In genomic region chr14:75418779-75419768, GRCh38 we compare ENCODE assay signal across 9 cellular contexts. TPM values are rescaled to one million over a fixed set of nuclear protein-coding genes. Genes with fewer than 3 reads are reported as not detected.
A peak's percentile ranks its signal among the peaks of the same experiment; 100 is the strongest.
DNase-seq lines count a peak whose midpoint lies in the region; ATAC-seq, FAIRE-seq and TF ChIP-seq lines count a peak whose summit lies in the region.
"Had no signal": no experiment of that assay in that cellular context is flagged by ENCODE, and none has a peak within 500 bp of the region (broad histone marks: within the 10 kb centered on the region; RNA-seq: fewer than 3 reads in every experiment).

No MANE protein-coding gene starts in this region.

- H3K4me2 ChIP-seq in K562 (ENCODE audit: insufficient read depth, low read length) (peak overlapping the region; percentile 72), SK-N-SH (no peak overlapping the region)

- H3K36me3 Mint-ChIP-seq in CD8-positive, alpha-beta T cell: no peaks in the 10 kb centered on the region
- no peaks in the 10 kb centered on the region for H3K36me3 Mint-ChIP-seq in nephron progenitor cell (ENCODE audit: low read depth)

- CTCF ChIA-PET in CD8-positive, alpha-beta T cell (lab: Charles Lee): no interaction called here
- CTCF ChIA-PET in K562 (lab: Yijun Ruan, JAX; ENCODE audit: low intra/inter-chr PET ratio): no interaction called here
- CTCF ChIA-PET in SK-N-SH (lab: Yijun Ruan, JAX): interaction anchor here (1.0 to 1.5 kb wide), 2 partner anchors 16 to 97 kb away, joined by 3 to 4 read pairs; no protein-coding TSS in a partner anchor

- WGBS in K562 (ENCODE audit: insufficient coverage, low coverage, missing lambda C conversion rate): 6% methylated on average over 14 of the region's 16 CpGs
- WGBS in SK-N-SH (ENCODE audit: low lambda C conversion rate): 58% methylated on average over 16 of the region's 16 CpGs

- H3K4me1 Mint-ChIP-seq in CD8-positive, alpha-beta T cell (ENCODE audit: low read depth): peaks cover 13% of the 10 kb centered on the region
- H3K4me1 Mint-ChIP-seq in nephron progenitor cell: peaks cover 34% of the 10 kb centered on the region

- H3K27ac Mint-ChIP-seq in CD8-positive, alpha-beta T cell: peak overlapping the region; percentile 58
- H3K27ac Mint-ChIP-seq in nephron progenitor cell: no peak overlapping the region

- peaks cover 11% of the 10 kb centered on the region for H3K4me1 ChIP-seq in CD8-positive, alpha-beta T cell (ENCODE audit: insufficient read depth, low read length)
- H3K4me1 ChIP-seq in K562 (replicated peaks in 1 of 2; ENCODE audit: control insufficient read depth in 2 of 2, insufficient read depth in 2 of 2, low read length in 2 of 2) (peaks cover 6 to 15% of the 10 kb centered on the region in 2 experiments; a peak in 3 of 5 replicates), SK-N-SH (ENCODE audit: control insufficient read depth in 1 of 2, insufficient read depth in 2 of 2, low read depth in 1 of 2, low read length in 1 of 2) (peaks cover 0 to 2% of the 10 kb centered on the region in 2 experiments; a peak in 1 of 4 replicates)

- H3K27me3 Mint-ChIP-seq in CD8-positive, alpha-beta T cell (ENCODE audit: low read depth): no peaks in the 10 kb centered on the region
- H3K27me3 Mint-ChIP-seq in nephron progenitor cell (ENCODE audit: low read depth, poor library complexity): no peaks in the 10 kb centered on the region

- H3K9me3 ChIP-seq in CD8-positive, alpha-beta T cell (ENCODE audit: low read length): no peaks in the 10 kb centered on the region
- no peaks in the 10 kb centered on the region for H3K9me3 ChIP-seq in K562 (replicated peaks; ENCODE audit: control insufficient read depth, insufficient read depth, low read depth, low read length)
- no peaks in the 10 kb centered on the region for H3K9me3 ChIP-seq in SK-N-SH

- no peak overlapping the region for H3K27ac ChIP-seq in CD8-positive, alpha-beta T cell (ENCODE audit: low read depth, low read length)
- H3K27ac ChIP-seq in K562 (ENCODE audit: extremely low read depth, low read depth, low read length): peak overlapping the region; percentile 65
- no peak overlapping the region for H3K27ac ChIP-seq in SK-N-SH (ENCODE audit: low read depth in 2 of 2, low read length in 1 of 2)

- no peaks in the 10 kb centered on the region for H3K36me3 ChIP-seq in CD8-positive, alpha-beta T cell (ENCODE audit: insufficient read depth, low read length)
- H3K36me3 ChIP-seq in K562 (ENCODE audit: control insufficient read depth, insufficient read depth, low read length) (no peaks in the 10 kb centered on the region), SK-N-SH (replicated peaks in 1 of 2; ENCODE audit: control insufficient read depth in 1 of 2, insufficient read depth in 2 of 2, low read length in 1 of 2) (no peaks in the 10 kb centered on the region)

- H3K4me3 Mint-ChIP-seq in CD8-positive, alpha-beta T cell: no peak overlapping the region
- H3K4me3 Mint-ChIP-seq in nephron progenitor cell: peak overlapping the region; percentile 80

- peak; percentile 86 for FAIRE-seq in K562 (lab: Jason Lieb, UNC)
- FAIRE-seq: endometrium had no signal

- no peaks in the 10 kb centered on the region for H3K9me1 ChIP-seq in K562 (ENCODE audit: control insufficient read depth, insufficient read depth, low read length)

- H2AFZ ChIP-seq in K562 (ENCODE audit: low read depth, low read length): peak overlapping the region; percentile 86
- no peak overlapping the region for H2AFZ ChIP-seq in SK-N-SH (ENCODE audit: low read depth)

- no peak for TF ChIP-seq RAD21 in K562 (CRISPR knock-in tag; conservative IDR thresholded peaks at IDR 0.05 in 1 of 2, IDR thresholded peaks at IDR 0.05 in 1 of 2)
- TF ChIP-seq RAD21 in SK-N-SH (IDR thresholded peaks at IDR 0.05; ENCODE audit: low read length): no peak

- POLR2A ChIA-PET in CD8-positive, alpha-beta T cell (lab: Charles Lee): no interaction called here
- POLR2A ChIA-PET in K562 (lab: Yijun Ruan, JAX) (interaction anchor here (0.6 to 1.3 kb wide), 3 partner anchors 9 to 19 kb away, joined by 3 to 4 read pairs (median 3); partner anchors contain the start of gene JDP2), SK-N-SH (lab: Yijun Ruan, JAX) (no interaction called here)

- intact Hi-C loops in CD8-positive, alpha-beta T cell (cut with DNase I, micrococcal nuclease): no loop called here
- intact Hi-C loops in K562 (cut with micrococcal nuclease): no loop called here

- no peak for TF ChIP-seq POLR2A in K562 (conservative IDR thresholded peaks at IDR 0.05)

- BruUV-seq in K562 (replicated peaks; lab: Mats Ljungman, UMichigan): no TSS peak

- TF ChIP-seq CTCF in CD8-positive, alpha-beta T cell (IDR thresholded peaks at IDR 0.05): no peak
- TF ChIP-seq CTCF in K562 (IDR thresholded peaks at IDR 0.05 in 2 of 3, conservative IDR thresholded peaks at IDR 0.05 in 1 of 3; ENCODE audit: insufficient read depth in 2 of 3, low read depth in 1 of 3, low read length in 3 of 3): no peak
- no peak for TF ChIP-seq CTCF in nephron progenitor cell (IDR thresholded peaks at IDR 0.05)
- TF ChIP-seq CTCF in SK-N-SH (IDR thresholded peaks at IDR 0.05): no peak

- H3F3A ChIP-seq in SK-N-SH (replicated peaks; ENCODE audit: insufficient read depth): no peaks in the 10 kb centered on the region

- DNase-seq in CD8-positive, alpha-beta T cell: peak in 1 of 7 experiments; percentile 28
- DNase-seq in NCI-H510A (lab: John Stamatoyannopoulos, UW) (peak; percentile 24), K562 (ENCODE audit: extremely low read depth in 1 of 4, low spot score in 3 of 4) (peak; percentile 63 to 85 (median 72)), nephron progenitor cell (peak; percentile 68), SK-N-SH (no peak), GOT3 (lab: John Stamatoyannopoulos, UW) (no peak)

- peak overlapping the region; percentile 65 to 90 for H3K9ac ChIP-seq in K562 (ENCODE audit: insufficient read depth in 1 of 2, low read depth in 2 of 2, low read length in 2 of 2)
- no peak overlapping the region for H3K9ac ChIP-seq in SK-N-SH

- ATAC-seq in CD8-positive, alpha-beta T cell: peak; percentile 56
- ATAC-seq in GM21423 (IDR thresholded peaks at IDR 0.05; ENCODE audit: unreplicated experiment) (peak; percentile 80), K562 (peak; percentile 96), HG03175 (IDR thresholded peaks at IDR 0.05; ENCODE audit: unreplicated experiment) (no peak)

- H3K9me2 ChIP-seq in SK-N-SH: no peaks in the 10 kb centered on the region

- in situ Hi-C loops in K562 (cut with MboI): no loop called here

- peaks cover 3% of the 10 kb centered on the region for H3K9me3 Mint-ChIP-seq in CD8-positive, alpha-beta T cell
- peaks cover 7% of the 10 kb centered on the region for H3K9me3 Mint-ChIP-seq in nephron progenitor cell

- H3K27me3 ChIP-seq in CD8-positive, alpha-beta T cell (ENCODE audit: insufficient read depth, low read length): no peaks in the 10 kb centered on the region
- H3K27me3 ChIP-seq in K562 (ENCODE audit: control insufficient read depth in 2 of 2, insufficient read depth in 2 of 2, low read length in 2 of 2) (no peaks in the 10 kb centered on the region), SK-N-SH (ENCODE audit: insufficient read depth) (no peaks in the 10 kb centered on the region; the same call in 1 of the 2 replicates)

- H3K79me2 ChIP-seq in K562 (ENCODE audit: control insufficient read depth, insufficient read depth, low read length) (no peaks in the 10 kb centered on the region), SK-N-SH (ENCODE audit: insufficient read depth) (no peaks in the 10 kb centered on the region)

- TF ChIP-seq EP300 in K562 (IDR thresholded peaks at IDR 0.05; ENCODE audit: low read length) (no peak), SK-N-SH (IDR thresholded peaks at IDR 0.05; ENCODE audit: borderline replicate concordance in 1 of 2, low read depth in 1 of 2, low read length in 1 of 2) (no peak)

- H4K20me1 ChIP-seq in K562 (replicated peaks; ENCODE audit: control insufficient read depth, insufficient read depth, low read length) (no peaks in the 10 kb centered on the region), SK-N-SH (ENCODE audit: insufficient read depth) (no peaks in the 10 kb centered on the region)

- no peak overlapping the region for H3K4me3 ChIP-seq in CD8-positive, alpha-beta T cell (ENCODE audit: low read depth, low read length)
- H3K4me3 ChIP-seq in K562 (peak overlapping the region; percentile 28), SK-N-SH (ENCODE audit: low read depth in 2 of 2, low read length in 1 of 2) (no peak overlapping the region)

TF ChIP-seq in K562, 482 proteins besides CTCF, POLR2A, EP300 and RAD21 (continues in another document):
- no peak for TF ChIP-seq ZNF507 (tag; conservative IDR thresholded peaks at IDR 0.05)

TF ChIP-seq in SK-N-SH, 30 proteins besides CTCF, POLR2A, EP300 and RAD21 (continues in another document):
- TF ChIP-seq FOSL2 (IDR thresholded peaks at IDR 0.05; ENCODE audit: borderline replicate concordance, low read depth) (no peak), TEAD4 (IDR thresholded peaks at IDR 0.05; ENCODE audit: borderline replicate concordance, insufficient read depth) (no peak), YY1 (IDR thresholded peaks at IDR 0.05; ENCODE audit: low read depth) (no peak)

RNA-seq across cellular contexts. Expression of gene JDP2, which starts 8.7 kb away (rescaled TPM):
- not detected for total RNA-seq in CD8-positive, alpha-beta T cell
- total RNA-seq in K562 (2011; cell fraction: chromatin; rRNA removed; ENCODE audit: low replicate concordance): 1.3 and 2.2 TPM in 2 replicates
- 0.67 and 1.3 TPM in 2 replicates for total RNA-seq in K562 (2011; cell fraction: nucleolus; rRNA removed)
- total RNA-seq in K562 (2011; cell fraction: nucleoplasm; rRNA removed): 1.5 and 1.6 TPM in 2 replicates
- total RNA-seq in K562 (2014; rRNA removed) (13.8 and 16.7 TPM in 2 replicates), K562 (2014; rRNA removed; fragmentation: Illumina TruSeq; extraction: Trizol) (2.5 and 3.1 TPM in 2 replicates), K562 (2015; rRNA removed; fragmentation: Illumina TruSeq; extraction: Trizol) (1.7 and 2.4 TPM in 2 replicates), K562 (2021) (8.9 and 9.6 TPM in 2 replicates)
- polyA plus RNA-seq in K562 (2011; rRNA removed) (0.78 and 4.6 TPM in 2 replicates), K562 (2014; fragmentation: Illumina TruSeq; extraction: Trizol) (4.6 and 5.4 TPM in 2 replicates), K562 (2014; fragmentation: Nextera tagmentation; extraction: Ambion mirVana) (under 1 TPM; 0.27 to 0.34 TPM), K562 (2014; rRNA removed) (8.5 and 16.5 TPM in 2 replicates), SK-N-SH (2012; rRNA removed) (21.1 and 22.3 TPM in 2 replicates)
- polyA plus RNA-seq in K562 (2011; cell fraction: cytosol; rRNA removed): 1.1 and 4.4 TPM in 2 replicates
- 1.1 and 4.5 TPM in 2 replicates for polyA plus RNA-seq in K562 (2011; cell fraction: nucleus; rRNA removed)
- 2.0 and 14.4 TPM in 2 replicates for polyA plus RNA-seq in K562 (2012)
- polyA minus RNA-seq in K562 (2011; rRNA and poly(A)+ RNA removed): 0.53 and 2.8 TPM in 2 replicates
- 7.4 TPM in 1 of 2 replicates, not detected in the other for polyA minus RNA-seq in K562 (2011; cell fraction: cytosol; rRNA and poly(A)+ RNA removed)
- 0.40 and 3.4 TPM in 2 replicates for polyA minus RNA-seq in K562 (2011; cell fraction: nucleus; rRNA and poly(A)+ RNA removed)
- polyA plus RNA-seq in SK-N-SH (2012; cell fraction: cytosol; rRNA removed): 21.9 and 22.5 TPM in 2 replicates
- 12.9 and 14.8 TPM in 2 replicates for polyA plus RNA-seq in SK-N-SH (2012; cell fraction: nucleus; rRNA removed)

Comparison
In these comparisons a context has a peak if more than half of its experiments do, and no peak if none do; other contexts are left out.
1. DNase-seq: peak in NCI-H510A (single experiment), K562 (4 of 4) and nephron progenitor cell (single experiment); none in SK-N-SH (single experiment) and GOT3 (single experiment).